8 cellular contexts compared by ENCODE assay signal in the genomic region with DNA sequence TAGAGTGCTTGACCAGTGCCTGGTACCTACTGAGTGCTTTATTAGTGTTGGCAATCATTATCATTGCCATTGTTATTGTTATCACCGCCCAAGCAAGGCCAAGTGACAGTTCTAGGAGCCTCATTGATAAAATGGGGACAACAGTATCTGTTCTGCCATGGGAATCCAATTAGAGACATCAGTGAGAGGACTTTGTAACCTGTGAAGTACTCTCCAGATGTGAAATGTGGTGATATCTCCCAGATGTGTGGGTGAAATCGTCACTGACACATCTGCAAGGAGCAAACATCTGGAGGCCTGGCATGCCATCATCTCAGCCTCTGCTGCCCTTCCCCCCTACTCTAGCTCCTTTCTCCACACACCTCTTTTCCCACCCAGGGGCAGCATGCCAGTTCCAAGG.
"Had no signal": no experiment of that assay in that cellular context is flagged by ENCODE, and none has a peak within 500 bp of the region (broad histone marks: within the 10 kb centered on the region; RNA-seq: fewer than 3 reads in every experiment).

No MANE protein-coding gene starts in this region.

- H3K4me3 ChIP-seq: GM12878 had no signal

- DNase-seq: GDM1, GF-D8 had no signal

- FAIRE-seq: G401.6, GM12878, GM12891, GM12892, GM18507, GM19239 had no signal

- ATAC-seq: GM12878 had no signal
